ENCODE assay signal across 10 cellular contexts in the genomic region with DNA sequence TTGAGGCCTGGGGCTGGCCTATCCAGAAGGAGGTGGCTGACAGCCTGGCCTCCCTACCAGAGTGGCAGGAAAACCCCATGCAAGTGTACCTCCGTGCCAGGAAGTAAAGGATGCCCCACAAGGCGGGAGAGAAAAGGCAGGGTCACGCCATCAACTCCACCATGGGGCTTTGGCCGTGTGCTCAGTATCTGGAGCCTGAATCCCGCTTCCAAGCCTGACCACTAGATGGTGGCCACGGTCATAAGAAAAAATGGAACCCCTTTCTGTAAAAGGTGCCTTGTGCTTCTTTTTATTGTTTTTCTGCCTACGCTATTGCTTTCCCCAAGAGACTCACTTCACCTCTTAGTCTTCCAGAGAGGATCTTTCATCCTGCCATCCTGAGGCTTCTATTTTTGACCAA. TPM values are rescaled to one million over a fixed set of nuclear protein-coding genes. Genes with fewer than 3 reads are reported as not detected.
DNase-seq lines count a peak whose midpoint lies in the region; ATAC-seq, FAIRE-seq and TF ChIP-seq lines count a peak whose summit lies in the region.
"Not testable (repeated sequence)": the region's sequence is repeated elsewhere in the genome, so short reads cannot be mapped to it uniquely, and the experiment has no call there.
"Had no signal": no experiment of that assay in that cellular context is flagged by ENCODE, and none has a peak within 500 bp of the region (broad histone marks: within the 10 kb centered on the region; RNA-seq: fewer than 3 reads in every experiment).

No MANE protein-coding gene starts in this region.

- H3K23ac ChIP-seq in IMR-90 (ENCODE audit: low read depth, low read length) = not testable (repeated sequence)

- not testable (repeated sequence) for BruUV-seq in IMR-90 (replicated peaks; lab: Mats Ljungman, UMichigan)

- H3K18ac ChIP-seq in IMR-90 (ENCODE audit: low read depth, low read length) = not testable (repeated sequence)

- H3K4me3 ChIP-seq in A549; IMR-90 (ENCODE audit: insufficient read depth, low read depth, low read length); body of pancreas: not testable (repeated sequence)

- not testable (repeated sequence) for H2BK120ac ChIP-seq in IMR-90 (ENCODE audit: low read depth, low read length)

- H3K4me1 ChIP-seq in A549; IMR-90 (ENCODE audit: control insufficient read depth, insufficient read depth, low read length); body of pancreas: not testable (repeated sequence)

- not testable (repeated sequence) for H3K36me3 ChIP-seq in IMR-90 (ENCODE audit: control insufficient read depth, insufficient read depth, low read length); body of pancreas (replicated peaks in 1 of 2; ENCODE audit: insufficient read depth in 1 of 2, low read depth in 2 of 2)

- DNase-seq in A549 (ENCODE audit: low read depth in 1 of 2, low spot score in 1 of 2); IMR-90; body of pancreas; natural killer cell: not testable (repeated sequence)

- in situ Hi-C loops in IMR-90 (cut with MboI; ENCODE audit: low sequenced_read_pairs) = not testable (repeated sequence)

- H2AFZ ChIP-seq in IMR-90 (replicated peaks; ENCODE audit: low read length, poor library complexity) = not testable (repeated sequence)

- not testable (repeated sequence) for H3K14ac ChIP-seq in IMR-90 (replicated peaks; ENCODE audit: low read depth, low read length)

- H2AK9ac ChIP-seq in IMR-90 (replicated peaks; ENCODE audit: low read depth, low read length, poor library complexity) = not testable (repeated sequence)

- intact Hi-C loops in IMR-90 (cut with micrococcal nuclease); body of pancreas (cut with DNase I); natural killer cell (cut with micrococcal nuclease): not testable (repeated sequence)

- H3K9me3 ChIP-seq in A549; IMR-90 (ENCODE audit: control insufficient read depth, insufficient read depth, low read length); body of pancreas: not testable (repeated sequence)

- not testable (repeated sequence) for H3K27me3 ChIP-seq in IMR-90 (ENCODE audit: control insufficient read depth, insufficient read depth, low read length); body of pancreas

- not testable (repeated sequence) for H3K9ac ChIP-seq in IMR-90 (ENCODE audit: low read depth, low read length)

- H2BK5ac ChIP-seq in IMR-90 (ENCODE audit: low read depth, low read length, poor library complexity, severe bottlenecking) = not testable (repeated sequence)

- CTCF ChIA-PET in A549 (lab: Yijun Ruan, JAX) = interaction anchor here (0.5 to 1.4 kb wide), 3 partner anchors 9 to 348 kb away, joined by 3 to 6 read pairs (median 3); no protein-coding TSS in a partner anchor
- CTCF ChIA-PET in IMR-90 (lab: Yijun Ruan, JAX) = interaction anchor here (1.0 kb wide), 1 partner anchor 9 kb away, joined by 4 read pairs; no protein-coding TSS in a partner anchor

- TF ChIP-seq POLR2A in A549 (IDR thresholded peaks at IDR 0.05; ENCODE audit: low read length); IMR-90 (IDR thresholded peaks at IDR 0.05; ENCODE audit: low read depth, low read length); body of pancreas (IDR thresholded peaks at IDR 0.05): not testable (repeated sequence)

- dilution Hi-C loops in IMR-90 (cut with HindIII; ENCODE audit: low sequenced_read_pairs, unreplicated experiment) = not testable (repeated sequence)

- not testable (repeated sequence) for TF ChIP-seq CTCF in A549 (IDR thresholded peaks at IDR 0.05); IMR-90 (conservative IDR thresholded peaks at IDR 0.05; ENCODE audit: low read depth, low read length); body of pancreas (IDR thresholded peaks at IDR 0.05); natural killer cell (IDR thresholded peaks at IDR 0.05)

- not testable (repeated sequence) for H4K5ac ChIP-seq in IMR-90 (ENCODE audit: low read depth, low read length)

- H3K27ac Mint-ChIP-seq in natural killer cell = not testable (repeated sequence)

- not testable (repeated sequence) for H3K4ac ChIP-seq in IMR-90 (ENCODE audit: low read depth, low read length)

- H3K36me3 Mint-ChIP-seq in natural killer cell = not testable (repeated sequence)

- not testable (repeated sequence) for H3K56ac ChIP-seq in IMR-90 (ENCODE audit: extremely low read depth, insufficient read depth, low read length)

- H2BK20ac ChIP-seq in IMR-90 (ENCODE audit: low read depth, low read length) = not testable (repeated sequence)

- not testable (repeated sequence) for H4K20me1 ChIP-seq in IMR-90 (ENCODE audit: insufficient read depth, low read length)

- not testable (repeated sequence) for H3K79me1 ChIP-seq in IMR-90 (ENCODE audit: low read depth in 1 of 2, low read length in 2 of 2)

- POLR2A ChIA-PET in A549 (lab: Yijun Ruan, JAX); IMR-90 (lab: Charles Lee; ENCODE audit: unreplicated experiment): not testable (repeated sequence)

- not testable (repeated sequence) for H3K27ac ChIP-seq in A549; IMR-90 (ENCODE audit: insufficient read depth, low read length); body of pancreas

- not testable (repeated sequence) for H2BK15ac ChIP-seq in IMR-90 (ENCODE audit: low read depth, low read length)

- not testable (repeated sequence) for H4K8ac ChIP-seq in IMR-90 (ENCODE audit: low read depth in 2 of 2, low read length in 2 of 2)

- WGBS in A549 (ENCODE audit: missing lambda C conversion rate) = no CpG with 5 or more reads among the region's 7 CpGs
- WGBS in IMR-90 (ENCODE audit: extremely low coverage in 2 of 2, insufficient read length in 1 of 2), 2 experiments = no CpG with 5 or more reads among the region's 7 CpGs
- no CpG with 5 or more reads among the region's 7 CpGs for WGBS in body of pancreas, 2 donors

- not testable (repeated sequence) for H3K27me3 Mint-ChIP-seq in natural killer cell (ENCODE audit: low read depth in 2 of 2)

- not testable (repeated sequence) for FAIRE-seq in A549 (lab: Jason Lieb, UNC)

- peak; percentile 93 to 97 for ATAC-seq in A549
- peak; percentile 73 for ATAC-seq in GM18909 (IDR thresholded peaks at IDR 0.05; ENCODE audit: poor library complexity, unreplicated experiment)
- ATAC-seq in GM21526 (IDR thresholded peaks at IDR 0.05; ENCODE audit: low FRiP score, unreplicated experiment) = peak; percentile 85
- ATAC-seq in HG02798 (IDR thresholded peaks at IDR 0.05; ENCODE audit: poor library complexity, unreplicated experiment) = peak; percentile 87
- peak; percentile 57 for ATAC-seq in HG03108 (IDR thresholded peaks at IDR 0.05; ENCODE audit: unreplicated experiment)
- peak; percentile 79; the same call in 1 of the 2 replicates for ATAC-seq in IMR-90 (ENCODE audit: low read depth)
- peak; percentile 52 for ATAC-seq in body of pancreas
- ATAC-seq in natural killer cell = peak in 2 of 3 donors; percentile 65 to 79

- TF ChIP-seq EP300 in A549 (IDR thresholded peaks at IDR 0.05) = not testable (repeated sequence)

- H3K4me3 Mint-ChIP-seq in natural killer cell = not testable (repeated sequence)

- TF ChIP-seq RAD21 in A549 (conservative IDR thresholded peaks at IDR 0.05 in 1 of 2, IDR thresholded peaks at IDR 0.05 in 1 of 2); IMR-90 (IDR thresholded peaks at IDR 0.05; ENCODE audit: low read length): not testable (repeated sequence)

- not testable (repeated sequence) for H3K4me1 Mint-ChIP-seq in natural killer cell

- not testable (repeated sequence) for H3K9me3 Mint-ChIP-seq in natural killer cell

- H3K9me1 ChIP-seq in IMR-90 (ENCODE audit: insufficient read depth, low read length) = not testable (repeated sequence)

- H3K4me2 ChIP-seq in A549; IMR-90 (ENCODE audit: low read depth, low read length): not testable (repeated sequence)

- not testable (repeated sequence) for H2AK5ac ChIP-seq in IMR-90 (ENCODE audit: low read depth, low read length)

- not testable (repeated sequence) for H4K91ac ChIP-seq in IMR-90 (ENCODE audit: insufficient read depth, low read depth, low read length)

RNA-seq across cellular contexts. Expression of a gene that starts 29.9 kb away (rescaled TPM):
- polyA plus RNA-seq in A549 (2011; rRNA removed) (not detected in 2 replicates), A549 (2017; fragmentation: RNase III; extraction: RNeasy Plus Mini Kit Qiagen cat#74134 plus additional on column Dnase treatment) (not detected in 3 replicates), IMR-90 (2012; rRNA removed) (0.10 TPM in 1 of 2 replicates, not detected in the other)
- polyA plus RNA-seq in A549 (2012; cell fraction: cytosol; rRNA removed) = not detected in 2 replicates
- 0.07 TPM in 1 of 2 replicates, not detected in the other for polyA plus RNA-seq in A549 (2012; cell fraction: nucleus; rRNA removed)
- not detected in 2 replicates for polyA minus RNA-seq in A549 (2011; rRNA and poly(A)+ RNA removed)
- total RNA-seq in IMR-90 (2012; rRNA removed) (under 0.01 and 0.18 TPM in 2 replicates), body of pancreas (under 1 TPM in 1 of 2 donors, not detected in 1; 0.26 TPM), natural killer cell (under 1 TPM; 0.16 to 0.72 (median 0.40) TPM)
- not detected in 2 replicates for polyA plus RNA-seq in IMR-90 (2012; cell fraction: cytosol; rRNA removed)
- polyA plus RNA-seq in IMR-90 (2012; cell fraction: nucleus; rRNA removed; ENCODE audit: low replicate concordance) = 0.52 TPM in 1 of 2 replicates, not detected in the other
- total RNA-seq: Caco-2, M059J had no signal
